18 cellular contexts compared by ENCODE assay signal in the genomic region with DNA sequence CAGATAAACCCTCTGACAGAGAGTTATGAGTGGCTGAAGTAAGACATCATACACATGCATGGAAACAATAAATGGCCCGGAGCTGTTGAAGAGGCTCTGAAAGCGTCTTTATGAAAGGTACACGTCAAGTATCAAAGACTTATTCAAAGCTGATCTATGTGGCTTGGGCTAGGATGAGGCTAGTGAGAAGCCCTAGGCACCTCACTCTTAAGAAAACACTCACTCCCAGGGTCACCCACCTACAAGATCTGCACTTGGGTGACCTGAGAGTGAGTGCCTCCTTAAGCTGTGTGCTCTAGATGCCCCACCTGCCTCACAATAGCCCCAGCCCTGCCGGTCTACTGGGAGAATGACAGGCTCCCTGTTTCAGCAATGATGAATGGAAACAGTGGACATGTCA. TPM values are rescaled to one million over a fixed set of nuclear protein-coding genes. Genes with fewer than 3 reads are reported as not detected.
DNase-seq lines count a peak whose midpoint lies in the region; ATAC-seq and TF ChIP-seq lines count a peak whose summit lies in the region.
"Had no signal": no experiment of that assay in that cellular context is flagged by ENCODE, and none has a peak within 500 bp of the region (broad histone marks: within the 10 kb centered on the region; RNA-seq: fewer than 3 reads in every experiment).

No MANE protein-coding gene starts in this region.

- DNase-seq in activated CD4-positive, alpha-beta T cell treated with anti-CD3 and anti-CD28 coated beads, Interleukin-2, amount 10 ng/mL, durations not matched to agents 7 days and 5 days, result no peak
- DNase-seq in activated CD4-positive, alpha-beta T cell treated with anti-CD3 and anti-CD28 coated beads, Interleukin-2, amount 50 U/mL, for 1 hour, result no peak
- no peak for DNase-seq in PC-9
- DNase-seq in activated naive CD8-positive, alpha-beta T cell treated with anti-CD3 and anti-CD28 coated beads, Interleukin-2, amount 50 U/mL, for 24 hours, result peak; percentile 25
- no peak for DNase-seq in NCI-H1694 (lab: John Stamatoyannopoulos, UW)
- DNase-seq in LoVo (ENCODE audit: low spot score), result no peak
- no peak for DNase-seq in substantia nigra (lab: John Stamatoyannopoulos, UW)
- DNase-seq: head of caudate nucleus, IMR-90, left lung, NCI-H1436, NCI-H510A, T1000 had no signal

- no peaks in the 10 kb centered on the region for H3F3A ChIP-seq in PC-9 (ENCODE audit: insufficient read depth, low read depth)

- no peak overlapping the region for H3K9ac ChIP-seq in skeletal muscle tissue (ENCODE audit: low read depth in 1 of 3, low read length in 3 of 3)

- H3K9me3 Mint-ChIP-seq in activated CD4-positive, alpha-beta T cell treated with anti-CD3 and anti-CD28 coated beads, Interleukin-2, amount 10 ng/mL, durations not matched to agents 7 days and 5 days, result peaks cover 32% of the 10 kb centered on the region
- peaks cover 14% of the 10 kb centered on the region for H3K9me3 Mint-ChIP-seq in activated naive CD8-positive, alpha-beta T cell treated with anti-CD3 and anti-CD28 coated beads, Interleukin-2, amount 50 U/mL, for 24 hours

- BruUV-seq in PC-9 (replicated peaks; lab: Mats Ljungman, UMichigan), result no TSS peak

- H3K4me1 ChIP-seq in PC-9 (replicated peaks; ENCODE audit: insufficient read depth), result no peaks in the 10 kb centered on the region
- peaks cover 0 to 5% (median 0%) of the 10 kb centered on the region in 3 donors for H3K4me1 ChIP-seq in skeletal muscle tissue (ENCODE audit: control insufficient read depth in 3 of 3, insufficient read depth in 3 of 3, low read length in 3 of 3)

- no peaks in the 10 kb centered on the region for H3K9me3 ChIP-seq in PC-9 (ENCODE audit: insufficient read depth, low read depth)
- no peaks in the 10 kb centered on the region for H3K9me3 ChIP-seq in skeletal muscle tissue (ENCODE audit: control insufficient read depth in 3 of 3, low read length in 3 of 3)

- H4K20me1 ChIP-seq in PC-9 (ENCODE audit: insufficient read depth), result no peaks in the 10 kb centered on the region

- ATAC-seq in activated naive CD8-positive, alpha-beta T cell treated with anti-CD3 and anti-CD28 coated beads, Interleukin-2, amount 50 U/mL, for 24 hours, result peak; percentile 51
- ATAC-seq: left lung had no signal

- no peaks in the 10 kb centered on the region for H3K79me2 ChIP-seq in PC-9 (ENCODE audit: low read depth)

- no peak overlapping the region for H2AFZ ChIP-seq in PC-9

- no peaks in the 10 kb centered on the region for H3K9me2 ChIP-seq in PC-9 (ENCODE audit: insufficient read depth)

- H3K4me3 ChIP-seq in PC-9 (no peak overlapping the region), skeletal muscle tissue (ENCODE audit: low read length in 3 of 3) (no peak overlapping the region)
- H3K4me3 ChIP-seq: smooth muscle cell had no signal

- no peaks in the 10 kb centered on the region for H3K27me3 Mint-ChIP-seq in activated CD4-positive, alpha-beta T cell treated with anti-CD3 and anti-CD28 coated beads, Interleukin-2, amount 10 ng/mL, durations not matched to agents 7 days and 5 days
- H3K27me3 Mint-ChIP-seq in activated naive CD8-positive, alpha-beta T cell treated with anti-CD3 and anti-CD28 coated beads, Interleukin-2, amount 50 U/mL, for 24 hours, result no peaks in the 10 kb centered on the region

- peak overlapping the region; percentile 96 for H3K4me3 Mint-ChIP-seq in activated CD4-positive, alpha-beta T cell treated with anti-CD3 and anti-CD28 coated beads, Interleukin-2, amount 10 ng/mL, durations not matched to agents 7 days and 5 days
- peak overlapping the region; percentile 95 for H3K4me3 Mint-ChIP-seq in activated naive CD8-positive, alpha-beta T cell treated with anti-CD3 and anti-CD28 coated beads, Interleukin-2, amount 50 U/mL, for 24 hours

- no peak overlapping the region for H3K4me2 ChIP-seq in PC-9
- H3K4me2 ChIP-seq: smooth muscle cell had no signal

- peak overlapping the region; percentile 83 for H3K27ac Mint-ChIP-seq in activated CD4-positive, alpha-beta T cell treated with anti-CD3 and anti-CD28 coated beads, Interleukin-2, amount 10 ng/mL, durations not matched to agents 7 days and 5 days
- peak overlapping the region; percentile 90 for H3K27ac Mint-ChIP-seq in activated naive CD8-positive, alpha-beta T cell treated with anti-CD3 and anti-CD28 coated beads, Interleukin-2, amount 50 U/mL, for 24 hours

- intact Hi-C loops in PC-9 (cut with micrococcal nuclease; ENCODE audit: unreplicated experiment), result no loop called here

- POLR2A ChIA-PET in activated CD4-positive, alpha-beta T cell treated with anti-CD3 and anti-CD28 coated beads, Interleukin-2, amount 10 ng/mL, durations not matched to agents 7 days and 5 days (lab: Charles Lee), result interaction anchor here (1.1 kb wide), 1 partner anchor 267 kb away, joined by 4 read pairs; no protein-coding TSS in a partner anchor
- POLR2A ChIA-PET in PC-9 (lab: Charles Lee; ENCODE audit: unreplicated experiment), result no interaction called here

- TF ChIP-seq CTCF in PC-9 (conservative IDR thresholded peaks at IDR 0.05), result peak; percentile 32; the same call in 1 of the 2 replicates

- H3K27ac ChIP-seq in PC-9 (no peak overlapping the region), skeletal muscle tissue (ENCODE audit: low read depth, low read length) (peak overlapping the region; percentile 68), substantia nigra (ENCODE audit: low read depth, low read length, poor library complexity, severe bottlenecking) (no peak overlapping the region)

- CTCF ChIA-PET in activated CD4-positive, alpha-beta T cell treated with anti-CD3 and anti-CD28 coated beads, Interleukin-2, amount 10 ng/mL, durations not matched to agents 7 days and 5 days (lab: Charles Lee), result interaction anchor here (0.8 to 2.4 kb wide), 23 partner anchors 10 to 310 kb away, joined by 3 to 12 read pairs (median 4); a partner anchor contains a TSS
- CTCF ChIA-PET in PC-9 (lab: Charles Lee), result no interaction called here

- peaks cover 63% of the 10 kb centered on the region for H3K36me3 Mint-ChIP-seq in activated CD4-positive, alpha-beta T cell treated with anti-CD3 and anti-CD28 coated beads, Interleukin-2, amount 10 ng/mL, durations not matched to agents 7 days and 5 days (ENCODE audit: low read depth)
- peaks cover 32% of the 10 kb centered on the region for H3K36me3 Mint-ChIP-seq in activated naive CD8-positive, alpha-beta T cell treated with anti-CD3 and anti-CD28 coated beads, Interleukin-2, amount 50 U/mL, for 24 hours (ENCODE audit: low read depth)

- H3K36me3 ChIP-seq in PC-9 (ENCODE audit: low read depth), result no peaks in the 10 kb centered on the region
- no peaks in the 10 kb centered on the region for H3K36me3 ChIP-seq in skeletal muscle tissue (ENCODE audit: control insufficient read depth in 3 of 3, insufficient read depth in 3 of 3, low read length in 3 of 3)

- H3K4me1 Mint-ChIP-seq in activated CD4-positive, alpha-beta T cell treated with anti-CD3 and anti-CD28 coated beads, Interleukin-2, amount 10 ng/mL, durations not matched to agents 7 days and 5 days, result peaks cover 49% of the 10 kb centered on the region
- H3K4me1 Mint-ChIP-seq in activated naive CD8-positive, alpha-beta T cell treated with anti-CD3 and anti-CD28 coated beads, Interleukin-2, amount 50 U/mL, for 24 hours, result peaks cover 56% of the 10 kb centered on the region

- H3K27me3 ChIP-seq in PC-9 (ENCODE audit: insufficient read depth, low read depth) (peaks cover 50% of the 10 kb centered on the region), skeletal muscle tissue (ENCODE audit: control insufficient read depth in 3 of 3, insufficient read depth in 3 of 3, low read length in 3 of 3) (no peaks in the 10 kb centered on the region)
- H3K27me3 ChIP-seq: left lung had no signal

RNA-seq across cellular contexts. Expression of gene GIMAP1, which starts 1.1 kb away (rescaled TPM):
- total RNA-seq in activated CD4-positive, alpha-beta T cell treated with anti-CD3 and anti-CD28 coated beads, Interleukin-2, amount 10 ng/mL, durations not matched to agents 7 days and 5 days, result 10 to 100 TPM; 18.1 to 19.6 TPM
- total RNA-seq in PC-9 (2021) (not detected in 2 replicates), skeletal muscle tissue (1.0 TPM)
- total RNA-seq: A673, bronchial epithelial cell, IMR-90, RPMI7951, smooth muscle cell had no signal

RNA-seq across cellular contexts. Expression of gene GIMAP5, which starts 21.9 kb away (rescaled TPM):
- 100 to 1,000 TPM; 111 to 149 TPM for total RNA-seq in activated CD4-positive, alpha-beta T cell treated with anti-CD3 and anti-CD28 coated beads, Interleukin-2, amount 10 ng/mL, durations not matched to agents 7 days and 5 days
- total RNA-seq in PC-9 (2021) (not detected in 2 replicates), skeletal muscle tissue (21.4 TPM)
- total RNA-seq: bronchial epithelial cell, IMR-90, RPMI7951, smooth muscle cell had no signal

RNA-seq across cellular contexts. Expression of gene GIMAP2, which starts 29.8 kb away (rescaled TPM):
- total RNA-seq in activated CD4-positive, alpha-beta T cell treated with anti-CD3 and anti-CD28 coated beads, Interleukin-2, amount 10 ng/mL, durations not matched to agents 7 days and 5 days, result 100 to 1,000 TPM in 1 of 2 experiments, 10 to 100 TPM in 1; 97.7 to 102 TPM
- total RNA-seq in PC-9 (2021) (0.55 and 0.81 TPM in 2 replicates), skeletal muscle tissue (9.4 TPM)
- total RNA-seq: smooth muscle cell had no signal

Comparison
In these comparisons a context has a peak if more than half of its experiments do, and no peak if none do; other contexts are left out.
1. RNA of gene GIMAP5, which starts 21.9 kb away (total RNA-seq): 111 to 149 TPM in activated CD4-positive, alpha-beta T cell treated with anti-CD3 and anti-CD28 coated beads, Interleukin-2, amount 10 ng/mL, durations not matched to agents 7 days and 5 days and 21.4 TPM in skeletal muscle tissue (single experiment); not detected in PC-9; every median in the first group is over 10 times any median in the second.